Comparison of ENCODE assay signal across 25 cellular contexts in genomic region chr10:618229-618989, GRCh38.
DNase-seq lines count a peak whose midpoint lies in the region; ATAC-seq and TF ChIP-seq lines count a peak whose summit lies in the region.
"Had no signal": no experiment of that assay in that cellular context is flagged by ENCODE, and none has a peak within 500 bp of the region (broad histone marks: within the 10 kb centered on the region; RNA-seq: fewer than 3 reads in every experiment).

No MANE protein-coding gene starts in this region.

- TF ChIP-seq CTCF in glutamatergic neuron (IDR thresholded peaks at IDR 0.05; ENCODE audit: partially characterized antibody, unreplicated experiment) (no peak), nephron progenitor cell (IDR thresholded peaks at IDR 0.05) (no peak)

- H3K4me1 Mint-ChIP-seq in glutamatergic neuron (ENCODE audit: low read depth, unreplicated experiment) (peaks cover 84% of the 10 kb centered on the region), nephron progenitor cell (peaks cover 81% of the 10 kb centered on the region)
- H3K4me1 Mint-ChIP-seq: immature natural killer cell had no signal

- ATAC-seq in HG03432 (IDR thresholded peaks at IDR 0.05; ENCODE audit: unreplicated experiment), result no peak
- ATAC-seq in GM19452 (IDR thresholded peaks at IDR 0.05; ENCODE audit: unreplicated experiment), result no peak
- ATAC-seq: sciatic nerve had no signal

- peak overlapping the region; percentile 37 for H3K27ac ChIP-seq in angular gyrus (ENCODE audit: low read depth, low read length)
- peak overlapping the region; percentile 59 for H3K27ac ChIP-seq in temporal lobe (ENCODE audit: low read depth, low read length)

- H3K27me3 Mint-ChIP-seq in glutamatergic neuron (ENCODE audit: unreplicated experiment), result peaks cover 35% of the 10 kb centered on the region
- H3K27me3 Mint-ChIP-seq in nephron progenitor cell (ENCODE audit: low read depth, poor library complexity), result peaks cover 3% of the 10 kb centered on the region

- no peaks in the 10 kb centered on the region for H3K36me3 Mint-ChIP-seq in glutamatergic neuron (ENCODE audit: unreplicated experiment)
- H3K36me3 Mint-ChIP-seq in nephron progenitor cell (ENCODE audit: low read depth), result peaks cover 11% of the 10 kb centered on the region
- H3K36me3 Mint-ChIP-seq: activated naive CD8-positive, alpha-beta T cell had no signal

- H3K9me3 Mint-ChIP-seq in glutamatergic neuron (ENCODE audit: unreplicated experiment) (peaks cover 24% of the 10 kb centered on the region), nephron progenitor cell (no peaks in the 10 kb centered on the region)
- H3K9me3 Mint-ChIP-seq: immature natural killer cell, memory B cell had no signal

- DNase-seq in glutamatergic neuron, result no peak
- DNase-seq in nephron progenitor cell, result no peak
- no peak for DNase-seq in EL
- DNase-seq in 8988T, result no peak
- DNase-seq: activated CD4-positive, alpha-beta T cell treated with anti-CD3 and anti-CD28 coated beads, Interleukin-2, amount 50 U/mL, for 48 hours; activated T-cell treated with anti-CD3 and anti-CD28 coated beads, Interleukin-2, amount 50 U/mL, for 1 hour; AML-193; central memory CD4-positive, alpha-beta T cell; COR-L47; effector memory CD4-positive, alpha-beta T cell; HCEC 1CT; heart right ventricle; immature natural killer cell; MV-4-11; NCI-H1930; NCI-H510A treated with DMSO at 0.1 percent for 48 hours; SHP77 treated with DMSO at 0.1 percent for 48 hours; stimulated activated CD4-positive, alpha-beta T cell treated with anti-CD3 and anti-CD28 coated beads, Interleukin-2, amount 100 ng/mL, for 48 hours had no signal

- peak overlapping the region; percentile 25 for H3K4me3 Mint-ChIP-seq in glutamatergic neuron (ENCODE audit: unreplicated experiment)
- no peak overlapping the region for H3K4me3 Mint-ChIP-seq in nephron progenitor cell
- H3K4me3 Mint-ChIP-seq: activated naive CD8-positive, alpha-beta T cell; immature natural killer cell; memory B cell had no signal

- H3K27ac Mint-ChIP-seq in glutamatergic neuron (ENCODE audit: unreplicated experiment), result peak overlapping the region; percentile 69
- H3K27ac Mint-ChIP-seq in nephron progenitor cell, result peak overlapping the region; percentile 71
- H3K27ac Mint-ChIP-seq: activated naive CD8-positive, alpha-beta T cell; immature natural killer cell; memory B cell had no signal
